ENCODE assay signal across 23 cellular contexts in the genomic region with DNA sequence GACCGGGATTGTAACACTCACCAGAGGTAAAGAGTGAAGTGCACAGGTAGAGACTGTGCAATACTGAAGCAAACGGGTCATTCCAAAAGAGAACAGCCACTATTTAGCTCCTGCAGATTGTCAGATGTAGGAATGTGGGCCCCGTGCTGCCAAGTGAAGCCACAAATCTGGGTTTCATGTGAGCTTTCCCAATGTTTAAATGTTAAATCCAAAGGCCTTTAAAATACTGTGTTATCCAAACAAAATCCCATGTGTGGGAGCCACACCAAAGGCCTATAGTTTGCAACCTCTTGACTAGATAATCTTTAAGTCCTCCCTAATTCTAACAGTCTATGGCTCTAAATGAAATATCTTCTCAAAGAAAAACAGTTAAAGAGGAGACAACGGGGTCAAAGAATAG. TPM values are rescaled to one million over a fixed set of nuclear protein-coding genes. Genes with fewer than 3 reads are reported as not detected.
DNase-seq lines count a peak whose midpoint lies in the region; ATAC-seq and TF ChIP-seq lines count a peak whose summit lies in the region.
"Had no signal": no experiment of that assay in that cellular context is flagged by ENCODE, and none has a peak within 500 bp of the region (broad histone marks: within the 10 kb centered on the region; RNA-seq: fewer than 3 reads in every experiment).

No MANE protein-coding gene starts in this region.

- peaks cover 3% of the 10 kb centered on the region for H3K36me3 Mint-ChIP-seq in WTC11

- H3K9ac ChIP-seq in smooth muscle cell (ENCODE audit: low read depth), result no peak overlapping the region
- H3K9ac ChIP-seq: BLaER1 treated with 17β-estradiol and CSF1 and Interleukin-3, amounts not matched to agents 10 nM and 100 nM had no signal

- POLR2A ChIA-PET in WTC11 (lab: Charles Lee), result no interaction called here

- H3K27ac ChIP-seq in smooth muscle cell (ENCODE audit: low read depth) (peak overlapping the region; percentile 12), testis (no peak overlapping the region)
- H3K27ac ChIP-seq: BLaER1 treated with 17β-estradiol and CSF1 and Interleukin-3, amounts not matched to agents 10 nM and 100 nM; SJCRH30 had no signal

- DNase-seq in AG10803 (ENCODE audit: low read depth) (peak; percentile 52), WTC11 (ENCODE audit: low spot score) (no peak), left lobe of liver (ENCODE audit: low spot score) (no peak), smooth muscle cell (lab: John Stamatoyannopoulos, UW; ENCODE audit: unreplicated experiment) (no peak), NCI-H1417 treated with DMSO at 0.1 percent for 48 hours (lab: John Stamatoyannopoulos, UW) (no peak), testis (no peak)
- DNase-seq: AML-193; CD4-positive, alpha-beta T cell; Kasumi-1; NCI-H1092 treated with DMSO at 0.1 percent for 48 hours; NCI-H1436 treated with DMSO at 0.1 percent for 48 hours; NCI-H187 treated with DMSO at 0.1 percent for 48 hours; NCI-H345; NCI-H524 treated with DMSO at 0.1 percent for 48 hours; NCI-H82; NK-92 treated with Interleukin-12 subunit alpha and Interleukin-12 subunit beta, amount 100 ng/mL, for 24 hours; PC-3; SJCRH30 had no signal

- intact Hi-C loops in testis (cut with DNase I; ENCODE audit: low total_unique reads), result no loop called here

- H4K20me1 ChIP-seq in smooth muscle cell (ENCODE audit: low read depth), result peaks cover 97% of the 10 kb centered on the region
- H4K20me1 ChIP-seq: BLaER1 treated with 17β-estradiol and CSF1 and Interleukin-3, amounts not matched to agents 10 nM and 100 nM had no signal

- H2AFZ ChIP-seq in smooth muscle cell (ENCODE audit: low read depth), result no peak overlapping the region

- no peak overlapping the region for H3K4me3 Mint-ChIP-seq in WTC11
- H3K4me3 Mint-ChIP-seq: CD4-positive, alpha-beta T cell had no signal

- CTCF ChIA-PET in WTC11 (lab: Charles Lee), result interaction anchor here (2.5 kb wide), 1 partner anchor 81 kb away, joined by 11 read pairs; no protein-coding TSS in a partner anchor

- H3K79me2 ChIP-seq in smooth muscle cell (ENCODE audit: low read depth), result peaks cover 75% of the 10 kb centered on the region

- peaks cover 27% of the 10 kb centered on the region for H3F3A ChIP-seq in smooth muscle cell (ENCODE audit: low read depth)

- H3K4me1 Mint-ChIP-seq in WTC11, result peaks cover 56% of the 10 kb centered on the region

- H3K4me2 ChIP-seq in smooth muscle cell, result peak overlapping the region; percentile 34
- H3K4me2 ChIP-seq: BLaER1 treated with 17β-estradiol and CSF1 and Interleukin-3, amounts not matched to agents 10 nM and 100 nM had no signal

- H3K36me3 ChIP-seq in smooth muscle cell (ENCODE audit: low read depth) (no peaks in the 10 kb centered on the region), testis (ENCODE audit: low read depth, missing control alignments) (no peaks in the 10 kb centered on the region)
- H3K36me3 ChIP-seq: BLaER1 treated with 17β-estradiol and CSF1 and Interleukin-3, amounts not matched to agents 10 nM and 100 nM; SJCRH30 had no signal

- H3K27me3 Mint-ChIP-seq in WTC11 (ENCODE audit: low read depth), result no peaks in the 10 kb centered on the region

- peak overlapping the region; percentile 71; the same call in 1 of the 2 replicates for H3K27ac Mint-ChIP-seq in WTC11
- H3K27ac Mint-ChIP-seq: CD4-positive, alpha-beta T cell had no signal

- no peak for TF ChIP-seq CTCF in AG10803 (conservative IDR thresholded peaks at IDR 0.05; ENCODE audit: low read length)
- no peak for TF ChIP-seq CTCF in WTC11 (IDR thresholded peaks at IDR 0.05)
- TF ChIP-seq CTCF in smooth muscle cell (IDR thresholded peaks at IDR 0.05; ENCODE audit: borderline replicate concordance, insufficient read depth, poor library complexity, severe bottlenecking), result no peak
- no peak for TF ChIP-seq CTCF in testis (IDR thresholded peaks at IDR 0.05)

- H3K4me1 ChIP-seq in smooth muscle cell (ENCODE audit: low read depth) (peaks cover 39% of the 10 kb centered on the region), testis (peaks cover 14% of the 10 kb centered on the region)
- H3K4me1 ChIP-seq: SJCRH30 had no signal

- 38% methylated on average over 4 of the region's 4 CpGs for WGBS in smooth muscle cell (ENCODE audit: low lambda C conversion rate)
- 53 to 67% methylated on average over 4 of the region's 4 CpGs for WGBS in testis, 2 donors

- no peak for TF ChIP-seq POLR2A in testis (IDR thresholded peaks at IDR 0.05)

- H3K9me3 ChIP-seq in smooth muscle cell (replicated peaks; ENCODE audit: low read depth) (no peaks in the 10 kb centered on the region), testis (no peaks in the 10 kb centered on the region)
- H3K9me3 ChIP-seq: BLaER1 treated with 17β-estradiol and CSF1 and Interleukin-3, amounts not matched to agents 10 nM and 100 nM; SJCRH30 had no signal

- peaks cover 4% of the 10 kb centered on the region; the same call in 1 of the 2 replicates for H3K9me3 Mint-ChIP-seq in WTC11
- H3K9me3 Mint-ChIP-seq: CD4-positive, alpha-beta T cell had no signal

- no peaks in the 10 kb centered on the region for H3K27me3 ChIP-seq in smooth muscle cell (ENCODE audit: low read depth)
- H3K27me3 ChIP-seq in testis, result no peaks in the 10 kb centered on the region
- H3K27me3 ChIP-seq: BLaER1 treated with 17β-estradiol and CSF1 and Interleukin-3, amounts not matched to agents 10 nM and 100 nM; SJCRH30 had no signal

- no peak overlapping the region for H3K4me3 ChIP-seq in AG10803 (ENCODE audit: low read length)
- H3K4me3 ChIP-seq in smooth muscle cell, result no peak overlapping the region
- no peak overlapping the region for H3K4me3 ChIP-seq in testis
- H3K4me3 ChIP-seq: BLaER1 treated with 17β-estradiol and CSF1 and Interleukin-3, amounts not matched to agents 10 nM and 100 nM; K562; SJCRH30 had no signal

- ATAC-seq in WTC11, result no peak
- ATAC-seq in left lobe of liver, result peak; percentile 28
- no peak for ATAC-seq in HG03565 (IDR thresholded peaks at IDR 0.05; ENCODE audit: unreplicated experiment)
- ATAC-seq: HCT116, K562, PC-3, Right ventricle myocardium inferior had no signal

TF ChIP-seq in WTC11, 78 proteins besides CTCF, POLR2A, EP300 and RAD21:
- TF ChIP-seq SMAD4 (CRISPR knock-in tag; IDR thresholded peaks at IDR 0.05) (no peak), FOXJ3 (CRISPR knock-in tag; IDR thresholded peaks at IDR 0.05; ENCODE audit: borderline replicate concordance) (no peak), HMGA2 (CRISPR knock-in tag; IDR thresholded peaks at IDR 0.05) (no peak), OVOL2 (CRISPR knock-in tag; IDR thresholded peaks at IDR 0.05; ENCODE audit: borderline replicate concordance) (no peak), SP1 (CRISPR knock-in tag; conservative IDR thresholded peaks at IDR 0.05) (no peak), ETV6 (CRISPR knock-in tag; IDR thresholded peaks at IDR 0.05) (no peak)
- TF ChIP-seq, protein P1, sequence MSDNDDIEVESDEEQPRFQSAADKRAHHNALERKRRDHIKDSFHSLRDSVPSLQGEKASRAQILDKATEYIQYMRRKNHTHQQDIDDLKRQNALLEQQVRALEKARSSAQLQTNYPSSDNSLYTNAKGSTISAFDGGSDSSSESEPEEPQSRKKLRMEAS (CRISPR knock-in tag; IDR thresholded peaks at IDR 0.05), result no peak
- TF ChIP-seq, protein P2, sequence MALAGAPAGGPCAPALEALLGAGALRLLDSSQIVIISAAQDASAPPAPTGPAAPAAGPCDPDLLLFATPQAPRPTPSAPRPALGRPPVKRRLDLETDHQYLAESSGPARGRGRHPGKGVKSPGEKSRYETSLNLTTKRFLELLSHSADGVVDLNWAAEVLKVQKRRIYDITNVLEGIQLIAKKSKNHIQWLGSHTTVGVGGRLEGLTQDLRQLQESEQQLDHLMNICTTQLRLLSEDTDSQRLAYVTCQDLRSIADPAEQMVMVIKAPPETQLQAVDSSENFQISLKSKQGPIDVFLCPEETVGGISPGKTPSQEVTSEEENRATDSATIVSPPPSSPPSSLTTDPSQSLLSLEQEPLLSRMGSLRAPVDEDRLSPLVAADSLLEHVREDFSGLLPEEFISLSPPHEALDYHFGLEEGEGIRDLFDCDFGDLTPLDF (CRISPR knock-in tag; IDR thresholded peaks at IDR 0.05), result no peak

RNA-seq across cellular contexts. Expression of a gene that starts 43.3 kb away (rescaled TPM):
- total RNA-seq in WTC11 (2021), result 102 to 107 TPM (median 103 TPM) in 3 replicates
- total RNA-seq in left lobe of liver, result 25.5 TPM
- 144 and 168 TPM in 2 replicates for total RNA-seq in smooth muscle cell
- polyA plus RNA-seq in smooth muscle cell, result 128 and 151 TPM in 2 replicates
- total RNA-seq in testis, result 10 to 100 TPM; 63.9 to 85.2 TPM
- 53.4 TPM for polyA plus RNA-seq in testis (ENCODE audit: insufficient read depth, low read depth, low replicate concordance)
